8 cellular contexts compared by ENCODE assay signal in genomic region chr3:44511238-44511567, GRCh38. TPM values are rescaled to one million over a fixed set of nuclear protein-coding genes. Genes with fewer than 3 reads are reported as not detected.
DNase-seq lines count a peak whose midpoint lies in the region; ATAC-seq and TF ChIP-seq lines count a peak whose summit lies in the region.

No MANE protein-coding gene starts in this region.

- no peaks in the 10 kb centered on the region for H3K27me3 Mint-ChIP-seq in activated CD8-positive, alpha-beta memory T cell treated with anti-CD3 and anti-CD28 coated beads, Interleukin-2, amount 10 ng/mL, durations not matched to agents 7 days and 5 days

- H3K36me3 ChIP-seq in adrenal gland (replicated peaks in 1 of 2): no peaks in the 10 kb centered on the region
- H3K36me3 ChIP-seq in left lung: no peaks in the 10 kb centered on the region
- no peaks in the 10 kb centered on the region for H3K36me3 ChIP-seq in thyroid gland

- TF ChIP-seq CTCF in adrenal gland (IDR thresholded peaks at IDR 0.05): no peak
- no peak for TF ChIP-seq CTCF in left lung (IDR thresholded peaks at IDR 0.05)
- TF ChIP-seq CTCF in thyroid gland (IDR thresholded peaks at IDR 0.05): no peak

- ATAC-seq in activated CD8-positive, alpha-beta memory T cell treated with anti-CD3 and anti-CD28 coated beads, Interleukin-2, amount 10 ng/mL, durations not matched to agents 7 days and 5 days: no peak
- ATAC-seq in left lung: no peak
- no peak for ATAC-seq in GM18858 (IDR thresholded peaks at IDR 0.05; ENCODE audit: unreplicated experiment)
- ATAC-seq in GM18505 (IDR thresholded peaks at IDR 0.05; ENCODE audit: unreplicated experiment): no peak

- H3K36me3 Mint-ChIP-seq in activated CD8-positive, alpha-beta memory T cell treated with anti-CD3 and anti-CD28 coated beads, Interleukin-2, amount 10 ng/mL, durations not matched to agents 7 days and 5 days: peaks cover 14% of the 10 kb centered on the region

- CTCF ChIA-PET in activated CD8-positive, alpha-beta memory T cell treated with anti-CD3 and anti-CD28 coated beads, Interleukin-2, amount 10 ng/mL, durations not matched to agents 7 days and 5 days (lab: Charles Lee): interaction anchor here (0.9 to 1.8 kb wide), 5 partner anchors 19 to 173 kb away, joined by 3 to 5 read pairs (median 3); partner anchors contain the start of gene TCAIM

- no peaks in the 10 kb centered on the region for H3K9me3 ChIP-seq in adrenal gland (replicated peaks in 1 of 3)
- H3K9me3 ChIP-seq in left lung: no peaks in the 10 kb centered on the region
- H3K9me3 ChIP-seq in thyroid gland: no peaks in the 10 kb centered on the region

- H3K4me1 Mint-ChIP-seq in activated CD8-positive, alpha-beta memory T cell treated with anti-CD3 and anti-CD28 coated beads, Interleukin-2, amount 10 ng/mL, durations not matched to agents 7 days and 5 days: peaks cover 23% of the 10 kb centered on the region

- no peak for TF ChIP-seq POLR2A in adrenal gland (IDR thresholded peaks at IDR 0.05)
- TF ChIP-seq POLR2A in thyroid gland (IDR thresholded peaks at IDR 0.05): no peak
- TF ChIP-seq POLR2A in GM18505 (IDR thresholded peaks at IDR 0.05; ENCODE audit: borderline replicate concordance, extremely low read depth, insufficient read depth, insufficient read length): no peak

- DNase-seq in activated CD8-positive, alpha-beta memory T cell treated with anti-CD3 and anti-CD28 coated beads, Interleukin-2, amount 10 ng/mL, durations not matched to agents 7 days and 5 days: no peak
- no peak for DNase-seq in activated CD8-positive, alpha-beta memory T cell treated with anti-CD3 and anti-CD28 coated beads for 24 hours
- DNase-seq in adrenal gland (peak in 1 of 7 donors; percentile 55), left lung (no peak), thyroid gland (peak; percentile 3 to 26), HT-29 (ENCODE audit: low spot score) (no peak)

- H3K4me3 Mint-ChIP-seq in activated CD8-positive, alpha-beta memory T cell treated with anti-CD3 and anti-CD28 coated beads, Interleukin-2, amount 10 ng/mL, durations not matched to agents 7 days and 5 days: peak overlapping the region; percentile 81

- H3K27me3 ChIP-seq in adrenal gland (no peaks in the 10 kb centered on the region), left lung (no peaks in the 10 kb centered on the region), thyroid gland (no peaks in the 10 kb centered on the region)

- H3K27ac Mint-ChIP-seq in activated CD8-positive, alpha-beta memory T cell treated with anti-CD3 and anti-CD28 coated beads, Interleukin-2, amount 10 ng/mL, durations not matched to agents 7 days and 5 days: peak overlapping the region; percentile 79

- H3K4me1 ChIP-seq in adrenal gland (replicated peaks in 1 of 2) (peaks cover 8 to 16% of the 10 kb centered on the region in 2 donors), left lung (peaks cover 10 to 34% of the 10 kb centered on the region in 2 donors), thyroid gland (peaks cover 4 to 9% of the 10 kb centered on the region in 2 donors)

- 34 to 42% (median 37%) methylated on average over 4 of the region's 4 CpGs for WGBS in adrenal gland, 4 donors
- WGBS in thyroid gland, 2 donors: 32 to 33% methylated on average over 4 of the region's 4 CpGs

- intact Hi-C loops in adrenal gland (cut with DNase I): loop anchor here in 1 of 2 donors (10.0 kb wide), 1 partner anchor 186 kb away; no protein-coding TSS in a partner anchor
- intact Hi-C loops in left lung (cut with DNase I): no loop called here
- intact Hi-C loops in thyroid gland (cut with DNase I): loop anchor here (10.0 kb wide), 1 partner anchor 176 kb away; the partner anchor contains the start of gene TCAIM

- peak overlapping the region in 4 of 5 donors; percentile 75 to 93 (median 86) for H3K27ac ChIP-seq in adrenal gland
- H3K27ac ChIP-seq in left lung: peak overlapping the region; percentile 84 to 89
- peak overlapping the region; percentile 67 to 77 (median 76) for H3K27ac ChIP-seq in thyroid gland

- H3K4me3 ChIP-seq in adrenal gland (peak overlapping the region in 2 of 4 donors; percentile 35 to 93), left lung (peak overlapping the region; percentile 74 to 86), thyroid gland (replicated peaks in 1 of 3) (peak overlapping the region; percentile 21 to 61 (median 57))

- peaks cover 4% of the 10 kb centered on the region for H3K9me3 Mint-ChIP-seq in activated CD8-positive, alpha-beta memory T cell treated with anti-CD3 and anti-CD28 coated beads, Interleukin-2, amount 10 ng/mL, durations not matched to agents 7 days and 5 days (ENCODE audit: low read depth)

RNA-seq across cellular contexts. Expression of gene ZNF445, which starts 33.7 kb away (rescaled TPM):
- 10 to 100 TPM; 17.9 to 24.0 TPM for total RNA-seq in activated CD8-positive, alpha-beta memory T cell treated with anti-CD3 and anti-CD28 coated beads, Interleukin-2, amount 10 ng/mL, durations not matched to agents 7 days and 5 days
- total RNA-seq in adrenal gland (10 to 100 TPM in 4 of 8 donors, 1 to 10 TPM in 4; 5.8 to 21.1 (median 11.6) TPM), left lung (10 to 100 TPM; 18.1 to 18.3 TPM), thyroid gland (1 to 10 TPM; 9.0 to 9.9 (median 9.2) TPM)
- polyA plus RNA-seq in adrenal gland: 1 to 10 TPM; 2.6 to 6.1 (median 4.7) TPM
- total RNA-seq in HT-29 (2014; rRNA removed; shearing (Covaris generic)): 2.1 and 2.7 TPM in 2 replicates

RNA-seq across cellular contexts. Expression of gene ZKSCAN7, which starts 43.8 kb away (rescaled TPM):
- total RNA-seq in activated CD8-positive, alpha-beta memory T cell treated with anti-CD3 and anti-CD28 coated beads, Interleukin-2, amount 10 ng/mL, durations not matched to agents 7 days and 5 days: 1 to 10 TPM; 1.9 to 2.4 TPM
- total RNA-seq in adrenal gland: 10 to 100 TPM in 1 of 8 donors, 1 to 10 TPM in 7; 3.7 to 10.4 (median 5.3) TPM
- 1 to 10 TPM; 1.9 to 7.5 (median 3.6) TPM for polyA plus RNA-seq in adrenal gland
- 1 to 10 TPM; 4.0 to 6.0 TPM for total RNA-seq in left lung
- total RNA-seq in thyroid gland: 10 to 100 TPM in 2 of 4 donors, 1 to 10 TPM in 2; 6.1 to 12.0 (median 10.0) TPM
- not detected in 2 replicates for total RNA-seq in HT-29 (2014; rRNA removed; shearing (Covaris generic))

Comparison
In these comparisons a context has a peak if more than half of its experiments do, and no peak if none do; other contexts are left out.
1. DNase-seq: peak in thyroid gland (2 of 2); none in activated CD8-positive, alpha-beta memory T cell treated with anti-CD3 and anti-CD28 coated beads, Interleukin-2, amount 10 ng/mL, durations not matched to agents 7 days and 5 days (single experiment), activated CD8-positive, alpha-beta memory T cell treated with anti-CD3 and anti-CD28 coated beads for 24 hours (single experiment), left lung (0 of 2) and HT-29 (single experiment).
2. Peak in every context shown above with its lines, with median percentiles within 50 percentile points of each other: H3K27ac ChIP-seq.